21 cellular contexts compared by ENCODE assay signal in the genomic region with DNA sequence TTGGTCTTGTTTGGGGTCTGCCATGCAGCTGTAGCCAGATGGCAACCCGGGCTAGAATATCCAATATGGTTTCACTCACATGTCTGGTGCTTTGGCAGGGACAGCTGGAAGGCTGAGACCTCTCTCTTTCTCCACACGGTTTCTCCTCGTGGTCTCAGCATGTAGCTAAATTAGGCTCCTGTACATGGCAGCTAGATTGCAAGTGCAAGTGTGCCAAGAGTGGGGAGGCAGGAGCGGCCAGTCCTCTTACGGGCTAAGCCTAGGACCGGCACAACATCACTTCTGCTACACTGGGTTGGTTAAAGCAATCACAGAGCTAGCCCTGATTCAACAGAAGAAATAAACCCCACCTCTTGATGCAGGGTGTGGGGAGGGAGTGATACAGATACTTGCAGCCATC. TPM values are rescaled to one million over a fixed set of nuclear protein-coding genes. Genes with fewer than 3 reads are reported as not detected.
"Had no signal": no experiment of that assay in that cellular context is flagged by ENCODE, and none has a peak within 500 bp of the region (broad histone marks: within the 10 kb centered on the region; RNA-seq: fewer than 3 reads in every experiment).

No MANE protein-coding gene starts in this region.

- H3K4me3 ChIP-seq: gastrocnemius medialis, neural progenitor cell, ovary had no signal

- H2AFZ ChIP-seq: neural progenitor cell had no signal

- H3K36me3 ChIP-seq: gastrocnemius medialis, neural progenitor cell, ovary had no signal

- H3K27me3 ChIP-seq: gastrocnemius medialis, ovary had no signal

- H3K4me1 ChIP-seq: gastrocnemius medialis, neural progenitor cell had no signal

- H3K9me3 ChIP-seq: gastrocnemius medialis, ovary had no signal

- DNase-seq: activated CD4-positive, alpha-beta T cell treated with anti-CD3 and anti-CD28 coated beads, Interleukin-2, amount 10 ng/mL, durations not matched to agents 7 days and 5 days; activated CD8-positive, alpha-beta T cell treated with anti-CD3 and anti-CD28 coated beads, Interleukin-2, amount 10 ng/mL, durations not matched to agents 7 days and 5 days; activated naive CD4-positive, alpha-beta T cell treated with anti-CD3 and anti-CD28 coated beads, Interleukin-2, amount 50 U/mL, for 16 hours; activated T-cell treated with anti-CD3 and anti-CD28 coated beads, Interleukin-2, amount 50 U/mL, for 4 hours; aorta; cerebellar nuclear complex; effector CD8-positive, alpha-beta T cell; gastrocnemius medialis; immature natural killer cell; kidney glomerular epithelial cell; mesendoderm; naive thymus-derived CD4-positive, alpha-beta T cell; ovary; stimulated activated CD4-positive, alpha-beta T cell treated with anti-CD3 and anti-CD28 coated beads, Interleukin-12 subunit alpha, Interleukin-12 subunit beta, amount 100 ng/mL, for 4 hours; stimulated activated CD4-positive, alpha-beta T cell treated with anti-CD3 and anti-CD28 coated beads, Interleukin-1b, Interleukin-23, amount 100 ng/mL, for 48 hours; stimulated activated CD8-positive, alpha-beta memory T cell treated with anti-CD3 and anti-CD28 coated beads, Interleukin-4, amount 100 ng/mL, for 48 hours; stimulated activated naive CD4-positive, alpha-beta T cell had no signal

- H3K9ac ChIP-seq: neural progenitor cell had no signal

- ATAC-seq: activated CD4-positive, CD25-positive, alpha-beta regulatory T cell treated with anti-CD3 and anti-CD28 coated beads, Interleukin-2, amount 50 U/mL, for 24 hours; activated CD8-positive, alpha-beta T cell treated with anti-CD3 and anti-CD28 coated beads, Interleukin-2, amount 10 ng/mL, durations not matched to agents 7 days and 5 days; activated T-cell treated with anti-CD3 and anti-CD28 coated beads, Interleukin-2, amount 50 U/mL, for 4 hours; esophagus mucosa; gastrocnemius medialis; naive thymus-derived CD4-positive, alpha-beta T cell had no signal

- H3K27ac ChIP-seq: gastrocnemius medialis, neural progenitor cell, ovary had no signal

- H3K4me2 ChIP-seq: neural progenitor cell had no signal

RNA-seq across cellular contexts. Expression of a gene that starts 9.3 kb away (rescaled TPM):
- total RNA-seq: activated CD4-positive, alpha-beta T cell treated with anti-CD3 and anti-CD28 coated beads, Interleukin-2, amount 10 ng/mL, durations not matched to agents 7 days and 5 days; activated CD8-positive, alpha-beta T cell treated with anti-CD3 and anti-CD28 coated beads, Interleukin-2, amount 10 ng/mL, durations not matched to agents 7 days and 5 days; activated T-cell treated with anti-CD3 and anti-CD28 coated beads, Interleukin-2, amount 50 U/mL, for 4 hours; T-helper 1 cell treated with Interleukin-12 subunit alpha and Interleukin-12 subunit beta and Interleukin-4 antibody, amounts not matched to agents 30 ng/mL and 1 ng/mL, for 36 hours had no signal
- polyA plus RNA-seq: naive thymus-derived CD4-positive, alpha-beta T cell had no signal
